Comparison of ENCODE assay signal across 23 cellular contexts in the genomic region with DNA sequence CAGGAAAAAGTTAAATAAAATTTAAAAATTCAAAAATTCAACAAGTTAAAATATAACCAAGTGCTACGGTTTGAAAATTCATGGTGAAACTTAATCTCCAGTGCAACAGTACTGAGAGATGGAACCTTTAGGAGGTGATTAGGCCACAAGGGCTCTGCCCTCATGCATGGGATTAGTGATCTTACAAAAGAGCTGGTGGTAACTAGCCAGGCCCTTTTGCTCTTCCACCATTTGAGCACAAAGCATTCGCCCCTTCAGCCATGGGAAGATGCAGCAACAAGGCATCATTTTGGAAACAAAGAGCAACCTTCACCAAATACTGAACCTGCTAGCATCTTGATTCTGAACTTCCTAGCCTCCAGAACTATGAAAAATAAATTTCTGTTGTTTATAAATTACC.
"Had no signal": no experiment of that assay in that cellular context is flagged by ENCODE, and none has a peak within 500 bp of the region (broad histone marks: within the 10 kb centered on the region; RNA-seq: fewer than 3 reads in every experiment).

No MANE protein-coding gene starts in this region.

- H3K4me1 Mint-ChIP-seq: memory B cell; stimulated activated naive B cell treated with anti-CD40 and anti-IgM and Interleukin-4, amounts not matched to agents 10 μg/mL and 1 μg/mL and 100 μg/mL, for 72 hours had no signal

- DNase-seq: colonic mucosa; effector memory CD8-positive, alpha-beta T cell; esophagus squamous epithelium; foreskin melanocyte; hypothalamus; kidney; natural killer cell; right lobe of liver; small intestine; stimulated activated CD4-positive, alpha-beta T cell treated with anti-CD3 and anti-CD28 coated beads, Interleukin-15, amount 100 ng/mL, for 24 hours; stimulated activated CD4-positive, alpha-beta T cell treated with anti-CD3 and anti-CD28 coated beads, Interleukin-2, amount 100 ng/mL, for 48 hours; stimulated activated naive B cell treated with anti-CD40 and anti-IgM and Interleukin-4, amounts not matched to agents 10 μg/mL and 1 μg/mL and 100 μg/mL, for 72 hours; transverse colon; upper lobe of right lung; uterus had no signal

- ATAC-seq: effector memory CD8-positive, alpha-beta T cell; left lobe of liver; natural killer cell; stimulated activated naive B cell treated with anti-CD40 and anti-IgM and Interleukin-4, amounts not matched to agents 10 μg/mL and 1 μg/mL and 100 μg/mL, for 72 hours; upper lobe of right lung had no signal

- H3K36me3 ChIP-seq: colonic mucosa, right lobe of liver, uterus had no signal

- H3K4me3 ChIP-seq: colonic mucosa, esophagus squamous epithelium, lung, right lobe of liver, suprapubic skin, transverse colon, upper lobe of right lung, uterus had no signal

- H3K27me3 ChIP-seq: colonic mucosa, esophagus squamous epithelium, right lobe of liver, suprapubic skin, transverse colon, upper lobe of right lung, uterus had no signal

- H3K4me1 ChIP-seq: colonic mucosa, esophagus squamous epithelium, suprapubic skin, transverse colon, upper lobe of right lung, uterus had no signal

- H3K27ac Mint-ChIP-seq: dendritic cell treated with granulocyte-macrophage colony-stimulating factor and Interleukin-4, amounts not matched to agents 40 ng/mL and 50 ng/mL, for 4 days; memory B cell; natural killer cell; stimulated activated naive B cell treated with anti-CD40 and anti-IgM and Interleukin-4, amounts not matched to agents 10 μg/mL and 1 μg/mL and 100 μg/mL, for 72 hours; stimulated activated naive CD8-positive, alpha-beta T cell treated with anti-CD3 and anti-CD28 coated beads, Interleukin-15, Interleukin-2, amounts not matched to agents 100 ng/mL and 50 ng/mL, for 24 hours had no signal

- H3K27me3 Mint-ChIP-seq: dendritic cell treated with granulocyte-macrophage colony-stimulating factor and Interleukin-4, amounts not matched to agents 40 ng/mL and 50 ng/mL, for 4 days; effector memory CD8-positive, alpha-beta T cell; memory B cell; progenitor cell of endocrine pancreas; stimulated activated naive B cell treated with anti-CD40 and anti-IgM and Interleukin-4, amounts not matched to agents 10 μg/mL and 1 μg/mL and 100 μg/mL, for 72 hours; stimulated activated naive CD8-positive, alpha-beta T cell treated with anti-CD3 and anti-CD28 coated beads, Interleukin-15, Interleukin-2, amounts not matched to agents 100 ng/mL and 50 ng/mL, for 24 hours had no signal

- H3K4me3 Mint-ChIP-seq: dendritic cell treated with granulocyte-macrophage colony-stimulating factor and Interleukin-4, amounts not matched to agents 40 ng/mL and 50 ng/mL, for 4 days; effector memory CD8-positive, alpha-beta T cell; memory B cell; natural killer cell; stimulated activated naive B cell treated with anti-CD40 and anti-IgM and Interleukin-4, amounts not matched to agents 10 μg/mL and 1 μg/mL and 100 μg/mL, for 72 hours; stimulated activated naive CD8-positive, alpha-beta T cell treated with anti-CD3 and anti-CD28 coated beads, Interleukin-15, Interleukin-2, amounts not matched to agents 100 ng/mL and 50 ng/mL, for 24 hours had no signal

- H3K27ac ChIP-seq: colonic mucosa, esophagus squamous epithelium, parathyroid adenoma, right lobe of liver, suprapubic skin, transverse colon, upper lobe of right lung, uterus had no signal

- H3K9me3 ChIP-seq: colonic mucosa, esophagus squamous epithelium, right lobe of liver, transverse colon, upper lobe of right lung, uterus had no signal
